Comparison of ENCODE assay signal across 3 cellular contexts in the genomic region with DNA sequence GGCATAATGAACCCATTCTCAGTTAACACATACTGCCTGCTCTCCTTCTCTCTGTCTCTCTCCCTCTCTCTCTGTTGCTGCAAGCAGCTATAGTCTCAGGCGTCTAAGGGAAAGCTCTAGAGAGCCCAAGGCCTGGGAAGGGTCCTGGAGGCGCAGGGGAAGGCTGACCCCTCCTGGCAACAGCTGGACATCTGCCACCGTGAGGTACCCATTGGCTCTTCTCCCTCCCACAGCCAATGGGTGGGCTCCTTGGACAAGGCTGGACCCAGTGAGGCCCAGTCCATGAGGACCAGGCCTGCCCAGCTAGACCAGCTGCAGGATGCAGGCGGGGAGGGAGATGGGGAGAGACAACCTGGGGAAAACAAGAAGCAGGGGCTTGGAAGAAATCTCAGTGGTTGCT.
TF ChIP-seq lines count a peak whose summit lies in the region.

No MANE protein-coding gene starts in this region.

TF ChIP-seq in GM23338, 12 proteins besides CTCF, POLR2A, EP300 and RAD21 (continues in another document):
- TF ChIP-seq CREB1 (CRISPR knock-in tag; IDR thresholded peaks at IDR 0.05; ENCODE audit: low read depth): no peak
- TF ChIP-seq EZH2phosphoT487 (IDR thresholded peaks at IDR 0.05; ENCODE audit: unreplicated experiment): no peak
- TF ChIP-seq ZNF331 (CRISPR knock-in tag; IDR thresholded peaks at IDR 0.05; ENCODE audit: low read depth): no peak
- TF ChIP-seq, protein P1, sequence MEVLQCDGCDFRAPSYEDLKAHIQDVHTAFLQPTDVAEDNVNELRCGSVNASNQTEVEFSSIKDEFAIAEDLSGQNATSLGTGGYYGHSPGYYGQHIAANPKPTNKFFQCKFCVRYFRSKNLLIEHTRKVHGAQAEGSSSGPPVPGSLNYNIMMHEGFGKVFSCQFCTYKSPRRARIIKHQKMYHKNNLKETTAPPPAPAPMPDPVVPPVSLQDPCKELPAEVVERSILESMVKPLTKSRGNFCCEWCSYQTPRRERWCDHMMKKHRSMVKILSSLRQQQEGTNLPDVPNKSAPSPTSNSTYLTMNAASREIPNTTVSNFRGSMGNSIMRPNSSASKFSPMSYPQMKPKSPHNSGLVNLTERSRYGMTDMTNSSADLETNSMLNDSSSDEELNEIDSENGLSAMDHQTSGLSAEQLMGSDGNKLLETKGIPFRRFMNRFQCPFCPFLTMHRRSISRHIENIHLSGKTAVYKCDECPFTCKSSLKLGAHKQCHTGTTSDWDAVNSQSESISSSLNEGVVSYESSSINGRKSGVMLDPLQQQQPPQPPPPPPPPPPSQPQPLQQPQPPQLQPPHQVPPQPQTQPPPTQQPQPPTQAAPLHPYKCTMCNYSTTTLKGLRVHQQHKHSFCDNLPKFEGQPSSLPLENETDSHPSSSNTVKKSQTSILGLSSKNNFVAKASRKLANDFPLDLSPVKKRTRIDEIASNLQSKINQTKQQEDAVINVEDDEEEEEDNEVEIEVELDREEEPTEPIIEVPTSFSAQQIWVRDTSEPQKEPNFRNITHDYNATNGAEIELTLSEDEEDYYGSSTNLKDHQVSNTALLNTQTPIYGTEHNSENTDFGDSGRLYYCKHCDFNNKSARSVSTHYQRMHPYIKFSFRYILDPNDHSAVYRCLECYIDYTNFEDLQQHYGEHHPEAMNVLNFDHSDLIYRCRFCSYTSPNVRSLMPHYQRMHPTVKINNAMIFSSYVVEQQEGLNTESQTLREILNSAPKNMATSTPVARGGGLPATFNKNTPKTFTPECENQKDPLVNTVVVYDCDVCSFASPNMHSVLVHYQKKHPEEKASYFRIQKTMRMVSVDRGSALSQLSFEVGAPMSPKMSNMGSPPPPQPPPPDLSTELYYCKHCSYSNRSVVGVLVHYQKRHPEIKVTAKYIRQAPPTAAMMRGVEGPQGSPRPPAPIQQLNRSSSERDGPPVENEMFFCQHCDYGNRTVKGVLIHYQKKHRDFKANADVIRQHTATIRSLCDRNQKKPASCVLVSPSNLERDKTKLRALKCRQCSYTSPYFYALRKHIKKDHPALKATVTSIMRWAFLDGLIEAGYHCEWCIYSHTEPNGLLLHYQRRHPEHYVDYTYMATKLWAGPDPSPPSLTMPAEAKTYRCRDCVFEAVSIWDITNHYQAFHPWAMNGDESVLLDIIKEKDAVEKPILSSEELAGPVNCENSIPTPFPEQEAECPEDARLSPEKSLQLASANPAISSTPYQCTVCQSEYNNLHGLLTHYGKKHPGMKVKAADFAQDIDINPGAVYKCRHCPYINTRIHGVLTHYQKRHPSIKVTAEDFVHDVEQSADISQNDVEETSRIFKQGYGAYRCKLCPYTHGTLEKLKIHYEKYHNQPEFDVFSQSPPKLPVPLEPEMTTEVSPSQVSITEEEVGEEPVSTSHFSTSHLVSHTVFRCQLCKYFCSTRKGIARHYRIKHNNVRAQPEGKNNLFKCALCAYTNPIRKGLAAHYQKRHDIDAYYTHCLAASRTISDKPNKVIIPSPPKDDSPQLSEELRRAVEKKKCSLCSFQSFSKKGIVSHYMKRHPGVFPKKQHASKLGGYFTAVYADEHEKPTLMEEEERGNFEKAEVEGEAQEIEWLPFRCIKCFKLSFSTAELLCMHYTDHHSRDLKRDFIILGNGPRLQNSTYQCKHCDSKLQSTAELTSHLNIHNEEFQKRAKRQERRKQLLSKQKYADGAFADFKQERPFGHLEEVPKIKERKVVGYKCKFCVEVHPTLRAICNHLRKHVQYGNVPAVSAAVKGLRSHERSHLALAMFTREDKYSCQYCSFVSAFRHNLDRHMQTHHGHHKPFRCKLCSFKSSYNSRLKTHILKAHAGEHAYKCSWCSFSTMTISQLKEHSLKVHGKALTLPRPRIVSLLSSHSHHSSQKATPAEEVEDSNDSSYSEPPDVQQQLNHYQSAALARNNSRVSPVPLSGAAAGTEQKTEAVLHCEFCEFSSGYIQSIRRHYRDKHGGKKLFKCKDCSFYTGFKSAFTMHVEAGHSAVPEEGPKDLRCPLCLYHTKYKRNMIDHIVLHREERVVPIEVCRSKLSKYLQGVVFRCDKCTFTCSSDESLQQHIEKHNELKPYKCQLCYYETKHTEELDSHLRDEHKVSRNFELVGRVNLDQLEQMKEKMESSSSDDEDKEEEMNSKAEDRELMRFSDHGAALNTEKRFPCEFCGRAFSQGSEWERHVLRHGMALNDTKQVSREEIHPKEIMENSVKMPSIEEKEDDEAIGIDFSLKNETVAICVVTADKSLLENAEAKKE (CRISPR knock-in tag; IDR thresholded peaks at IDR 0.05): no peak

TF ChIP-seq in H1, 55 proteins besides CTCF, POLR2A, EP300 and RAD21 (continues in another document):
- TF ChIP-seq, protein P2, sequence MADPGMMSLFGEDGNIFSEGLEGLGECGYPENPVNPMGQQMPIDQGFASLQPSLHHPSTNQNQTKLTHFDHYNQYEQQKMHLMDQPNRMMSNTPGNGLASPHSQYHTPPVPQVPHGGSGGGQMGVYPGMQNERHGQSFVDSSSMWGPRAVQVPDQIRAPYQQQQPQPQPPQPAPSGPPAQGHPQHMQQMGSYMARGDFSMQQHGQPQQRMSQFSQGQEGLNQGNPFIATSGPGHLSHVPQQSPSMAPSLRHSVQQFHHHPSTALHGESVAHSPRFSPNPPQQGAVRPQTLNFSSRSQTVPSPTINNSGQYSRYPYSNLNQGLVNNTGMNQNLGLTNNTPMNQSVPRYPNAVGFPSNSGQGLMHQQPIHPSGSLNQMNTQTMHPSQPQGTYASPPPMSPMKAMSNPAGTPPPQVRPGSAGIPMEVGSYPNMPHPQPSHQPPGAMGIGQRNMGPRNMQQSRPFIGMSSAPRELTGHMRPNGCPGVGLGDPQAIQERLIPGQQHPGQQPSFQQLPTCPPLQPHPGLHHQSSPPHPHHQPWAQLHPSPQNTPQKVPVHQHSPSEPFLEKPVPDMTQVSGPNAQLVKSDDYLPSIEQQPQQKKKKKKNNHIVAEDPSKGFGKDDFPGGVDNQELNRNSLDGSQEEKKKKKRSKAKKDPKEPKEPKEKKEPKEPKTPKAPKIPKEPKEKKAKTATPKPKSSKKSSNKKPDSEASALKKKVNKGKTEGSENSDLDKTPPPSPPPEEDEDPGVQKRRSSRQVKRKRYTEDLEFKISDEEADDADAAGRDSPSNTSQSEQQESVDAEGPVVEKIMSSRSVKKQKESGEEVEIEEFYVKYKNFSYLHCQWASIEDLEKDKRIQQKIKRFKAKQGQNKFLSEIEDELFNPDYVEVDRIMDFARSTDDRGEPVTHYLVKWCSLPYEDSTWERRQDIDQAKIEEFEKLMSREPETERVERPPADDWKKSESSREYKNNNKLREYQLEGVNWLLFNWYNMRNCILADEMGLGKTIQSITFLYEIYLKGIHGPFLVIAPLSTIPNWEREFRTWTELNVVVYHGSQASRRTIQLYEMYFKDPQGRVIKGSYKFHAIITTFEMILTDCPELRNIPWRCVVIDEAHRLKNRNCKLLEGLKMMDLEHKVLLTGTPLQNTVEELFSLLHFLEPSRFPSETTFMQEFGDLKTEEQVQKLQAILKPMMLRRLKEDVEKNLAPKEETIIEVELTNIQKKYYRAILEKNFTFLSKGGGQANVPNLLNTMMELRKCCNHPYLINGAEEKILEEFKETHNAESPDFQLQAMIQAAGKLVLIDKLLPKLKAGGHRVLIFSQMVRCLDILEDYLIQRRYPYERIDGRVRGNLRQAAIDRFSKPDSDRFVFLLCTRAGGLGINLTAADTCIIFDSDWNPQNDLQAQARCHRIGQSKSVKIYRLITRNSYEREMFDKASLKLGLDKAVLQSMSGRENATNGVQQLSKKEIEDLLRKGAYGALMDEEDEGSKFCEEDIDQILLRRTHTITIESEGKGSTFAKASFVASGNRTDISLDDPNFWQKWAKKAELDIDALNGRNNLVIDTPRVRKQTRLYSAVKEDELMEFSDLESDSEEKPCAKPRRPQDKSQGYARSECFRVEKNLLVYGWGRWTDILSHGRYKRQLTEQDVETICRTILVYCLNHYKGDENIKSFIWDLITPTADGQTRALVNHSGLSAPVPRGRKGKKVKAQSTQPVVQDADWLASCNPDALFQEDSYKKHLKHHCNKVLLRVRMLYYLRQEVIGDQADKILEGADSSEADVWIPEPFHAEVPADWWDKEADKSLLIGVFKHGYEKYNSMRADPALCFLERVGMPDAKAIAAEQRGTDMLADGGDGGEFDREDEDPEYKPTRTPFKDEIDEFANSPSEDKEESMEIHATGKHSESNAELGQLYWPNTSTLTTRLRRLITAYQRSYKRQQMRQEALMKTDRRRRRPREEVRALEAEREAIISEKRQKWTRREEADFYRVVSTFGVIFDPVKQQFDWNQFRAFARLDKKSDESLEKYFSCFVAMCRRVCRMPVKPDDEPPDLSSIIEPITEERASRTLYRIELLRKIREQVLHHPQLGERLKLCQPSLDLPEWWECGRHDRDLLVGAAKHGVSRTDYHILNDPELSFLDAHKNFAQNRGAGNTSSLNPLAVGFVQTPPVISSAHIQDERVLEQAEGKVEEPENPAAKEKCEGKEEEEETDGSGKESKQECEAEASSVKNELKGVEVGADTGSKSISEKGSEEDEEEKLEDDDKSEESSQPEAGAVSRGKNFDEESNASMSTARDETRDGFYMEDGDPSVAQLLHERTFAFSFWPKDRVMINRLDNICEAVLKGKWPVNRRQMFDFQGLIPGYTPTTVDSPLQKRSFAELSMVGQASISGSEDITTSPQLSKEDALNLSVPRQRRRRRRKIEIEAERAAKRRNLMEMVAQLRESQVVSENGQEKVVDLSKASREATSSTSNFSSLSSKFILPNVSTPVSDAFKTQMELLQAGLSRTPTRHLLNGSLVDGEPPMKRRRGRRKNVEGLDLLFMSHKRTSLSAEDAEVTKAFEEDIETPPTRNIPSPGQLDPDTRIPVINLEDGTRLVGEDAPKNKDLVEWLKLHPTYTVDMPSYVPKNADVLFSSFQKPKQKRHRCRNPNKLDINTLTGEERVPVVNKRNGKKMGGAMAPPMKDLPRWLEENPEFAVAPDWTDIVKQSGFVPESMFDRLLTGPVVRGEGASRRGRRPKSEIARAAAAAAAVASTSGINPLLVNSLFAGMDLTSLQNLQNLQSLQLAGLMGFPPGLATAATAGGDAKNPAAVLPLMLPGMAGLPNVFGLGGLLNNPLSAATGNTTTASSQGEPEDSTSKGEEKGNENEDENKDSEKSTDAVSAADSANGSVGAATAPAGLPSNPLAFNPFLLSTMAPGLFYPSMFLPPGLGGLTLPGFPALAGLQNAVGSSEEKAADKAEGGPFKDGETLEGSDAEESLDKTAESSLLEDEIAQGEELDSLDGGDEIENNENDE (IDR thresholded peaks at IDR 0.05; ENCODE audit: insufficient replicate concordance, low read length): no peak
- TF ChIP-seq RFX5 (IDR thresholded peaks at IDR 0.05; ENCODE audit: borderline replicate concordance, low read depth, low read length): peak; percentile 79; the same call in 1 of the 2 replicates
- no peak for TF ChIP-seq RNF2 (IDR thresholded peaks at IDR 0.05; ENCODE audit: borderline replicate concordance, low read depth, low read length, missing control alignments, poor library complexity, severe bottlenecking)

TF ChIP-seq in neural cell, 6 proteins besides CTCF, POLR2A, EP300 and RAD21:
- TF ChIP-seq POLR2AphosphoS5 (IDR thresholded peaks at IDR 0.05): no peak
- peak; percentile 49 for TF ChIP-seq SMC3 (conservative IDR thresholded peaks at IDR 0.05; ENCODE audit: poor library complexity)
TF ChIP-seq in neural cell: peak in this region for 1.
